Comparison of ENCODE assay signal across 1 cellular context in the genomic region with DNA sequence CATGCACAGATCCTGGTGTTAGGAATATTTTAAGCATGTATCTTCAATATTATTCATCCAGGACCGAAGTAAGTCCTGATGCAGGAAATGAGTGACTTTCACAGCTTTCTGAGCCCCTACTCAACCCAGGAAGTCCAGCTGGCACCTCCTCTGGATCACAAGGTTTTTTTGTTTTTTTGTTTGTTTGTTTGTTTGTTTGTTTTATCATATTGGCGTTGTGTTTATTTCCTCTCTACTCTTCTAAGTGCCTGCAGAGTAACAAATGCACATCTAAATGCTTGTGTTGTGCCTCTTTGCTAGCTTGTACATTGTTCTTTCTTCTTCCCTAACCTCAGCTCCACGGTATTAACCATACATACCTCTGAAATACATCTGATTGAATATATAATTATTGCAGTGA.
TF ChIP-seq lines count a peak whose summit lies in the region.

No MANE protein-coding gene starts in this region.

TF ChIP-seq in K562, 482 proteins besides CTCF, POLR2A, EP300 and RAD21 (continued from another document and continues in another):
- TF ChIP-seq, protein P1, sequence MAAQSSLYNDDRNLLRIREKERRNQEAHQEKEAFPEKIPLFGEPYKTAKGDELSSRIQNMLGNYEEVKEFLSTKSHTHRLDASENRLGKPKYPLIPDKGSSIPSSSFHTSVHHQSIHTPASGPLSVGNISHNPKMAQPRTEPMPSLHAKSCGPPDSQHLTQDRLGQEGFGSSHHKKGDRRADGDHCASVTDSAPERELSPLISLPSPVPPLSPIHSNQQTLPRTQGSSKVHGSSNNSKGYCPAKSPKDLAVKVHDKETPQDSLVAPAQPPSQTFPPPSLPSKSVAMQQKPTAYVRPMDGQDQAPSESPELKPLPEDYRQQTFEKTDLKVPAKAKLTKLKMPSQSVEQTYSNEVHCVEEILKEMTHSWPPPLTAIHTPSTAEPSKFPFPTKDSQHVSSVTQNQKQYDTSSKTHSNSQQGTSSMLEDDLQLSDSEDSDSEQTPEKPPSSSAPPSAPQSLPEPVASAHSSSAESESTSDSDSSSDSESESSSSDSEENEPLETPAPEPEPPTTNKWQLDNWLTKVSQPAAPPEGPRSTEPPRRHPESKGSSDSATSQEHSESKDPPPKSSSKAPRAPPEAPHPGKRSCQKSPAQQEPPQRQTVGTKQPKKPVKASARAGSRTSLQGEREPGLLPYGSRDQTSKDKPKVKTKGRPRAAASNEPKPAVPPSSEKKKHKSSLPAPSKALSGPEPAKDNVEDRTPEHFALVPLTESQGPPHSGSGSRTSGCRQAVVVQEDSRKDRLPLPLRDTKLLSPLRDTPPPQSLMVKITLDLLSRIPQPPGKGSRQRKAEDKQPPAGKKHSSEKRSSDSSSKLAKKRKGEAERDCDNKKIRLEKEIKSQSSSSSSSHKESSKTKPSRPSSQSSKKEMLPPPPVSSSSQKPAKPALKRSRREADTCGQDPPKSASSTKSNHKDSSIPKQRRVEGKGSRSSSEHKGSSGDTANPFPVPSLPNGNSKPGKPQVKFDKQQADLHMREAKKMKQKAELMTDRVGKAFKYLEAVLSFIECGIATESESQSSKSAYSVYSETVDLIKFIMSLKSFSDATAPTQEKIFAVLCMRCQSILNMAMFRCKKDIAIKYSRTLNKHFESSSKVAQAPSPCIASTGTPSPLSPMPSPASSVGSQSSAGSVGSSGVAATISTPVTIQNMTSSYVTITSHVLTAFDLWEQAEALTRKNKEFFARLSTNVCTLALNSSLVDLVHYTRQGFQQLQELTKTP (IDR thresholded peaks at IDR 0.05; ENCODE audit: low read depth in 1 of 2, partially characterized antibody in 2 of 2) = peak in 1 of 2 experiments; percentile 65
- peak; percentile 10; the same call in 1 of the 2 replicates for TF ChIP-seq TAF7 (tag; IDR thresholded peaks at IDR 0.05)
- TF ChIP-seq, protein P2, sequence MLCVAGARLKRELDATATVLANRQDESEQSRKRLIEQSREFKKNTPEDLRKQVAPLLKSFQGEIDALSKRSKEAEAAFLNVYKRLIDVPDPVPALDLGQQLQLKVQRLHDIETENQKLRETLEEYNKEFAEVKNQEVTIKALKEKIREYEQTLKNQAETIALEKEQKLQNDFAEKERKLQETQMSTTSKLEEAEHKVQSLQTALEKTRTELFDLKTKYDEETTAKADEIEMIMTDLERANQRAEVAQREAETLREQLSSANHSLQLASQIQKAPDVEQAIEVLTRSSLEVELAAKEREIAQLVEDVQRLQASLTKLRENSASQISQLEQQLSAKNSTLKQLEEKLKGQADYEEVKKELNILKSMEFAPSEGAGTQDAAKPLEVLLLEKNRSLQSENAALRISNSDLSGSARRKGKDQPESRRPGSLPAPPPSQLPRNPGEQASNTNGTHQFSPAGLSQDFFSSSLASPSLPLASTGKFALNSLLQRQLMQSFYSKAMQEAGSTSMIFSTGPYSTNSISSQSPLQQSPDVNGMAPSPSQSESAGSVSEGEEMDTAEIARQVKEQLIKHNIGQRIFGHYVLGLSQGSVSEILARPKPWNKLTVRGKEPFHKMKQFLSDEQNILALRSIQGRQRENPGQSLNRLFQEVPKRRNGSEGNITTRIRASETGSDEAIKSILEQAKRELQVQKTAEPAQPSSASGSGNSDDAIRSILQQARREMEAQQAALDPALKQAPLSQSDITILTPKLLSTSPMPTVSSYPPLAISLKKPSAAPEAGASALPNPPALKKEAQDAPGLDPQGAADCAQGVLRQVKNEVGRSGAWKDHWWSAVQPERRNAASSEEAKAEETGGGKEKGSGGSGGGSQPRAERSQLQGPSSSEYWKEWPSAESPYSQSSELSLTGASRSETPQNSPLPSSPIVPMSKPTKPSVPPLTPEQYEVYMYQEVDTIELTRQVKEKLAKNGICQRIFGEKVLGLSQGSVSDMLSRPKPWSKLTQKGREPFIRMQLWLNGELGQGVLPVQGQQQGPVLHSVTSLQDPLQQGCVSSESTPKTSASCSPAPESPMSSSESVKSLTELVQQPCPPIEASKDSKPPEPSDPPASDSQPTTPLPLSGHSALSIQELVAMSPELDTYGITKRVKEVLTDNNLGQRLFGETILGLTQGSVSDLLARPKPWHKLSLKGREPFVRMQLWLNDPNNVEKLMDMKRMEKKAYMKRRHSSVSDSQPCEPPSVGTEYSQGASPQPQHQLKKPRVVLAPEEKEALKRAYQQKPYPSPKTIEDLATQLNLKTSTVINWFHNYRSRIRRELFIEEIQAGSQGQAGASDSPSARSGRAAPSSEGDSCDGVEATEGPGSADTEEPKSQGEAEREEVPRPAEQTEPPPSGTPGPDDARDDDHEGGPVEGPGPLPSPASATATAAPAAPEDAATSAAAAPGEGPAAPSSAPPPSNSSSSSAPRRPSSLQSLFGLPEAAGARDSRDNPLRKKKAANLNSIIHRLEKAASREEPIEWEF (CRISPR knock-in tag; IDR thresholded peaks at IDR 0.05) = 0 out of 2 replicates have a peak, but pooled peaks have one; percentile 45
- TF ChIP-seq, protein P3, sequence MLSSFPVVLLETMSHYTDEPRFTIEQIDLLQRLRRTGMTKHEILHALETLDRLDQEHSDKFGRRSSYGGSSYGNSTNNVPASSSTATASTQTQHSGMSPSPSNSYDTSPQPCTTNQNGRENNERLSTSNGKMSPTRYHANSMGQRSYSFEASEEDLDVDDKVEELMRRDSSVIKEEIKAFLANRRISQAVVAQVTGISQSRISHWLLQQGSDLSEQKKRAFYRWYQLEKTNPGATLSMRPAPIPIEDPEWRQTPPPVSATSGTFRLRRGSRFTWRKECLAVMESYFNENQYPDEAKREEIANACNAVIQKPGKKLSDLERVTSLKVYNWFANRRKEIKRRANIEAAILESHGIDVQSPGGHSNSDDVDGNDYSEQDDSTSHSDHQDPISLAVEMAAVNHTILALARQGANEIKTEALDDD (IDR thresholded peaks at IDR 0.05) = 0 out of 2 replicates have a peak, but pooled peaks have one; percentile 10
- TF ChIP-seq SRSF7 (optimal IDR thresholded peaks at IDR 0.05; ENCODE audit: low read depth, low read length) = no peak
- no peak for TF ChIP-seq RCOR1 (IDR thresholded peaks at IDR 0.05; ENCODE audit: borderline replicate concordance in 1 of 2, low read depth in 2 of 2, low read length in 2 of 2)
- TF ChIP-seq, protein P4, sequence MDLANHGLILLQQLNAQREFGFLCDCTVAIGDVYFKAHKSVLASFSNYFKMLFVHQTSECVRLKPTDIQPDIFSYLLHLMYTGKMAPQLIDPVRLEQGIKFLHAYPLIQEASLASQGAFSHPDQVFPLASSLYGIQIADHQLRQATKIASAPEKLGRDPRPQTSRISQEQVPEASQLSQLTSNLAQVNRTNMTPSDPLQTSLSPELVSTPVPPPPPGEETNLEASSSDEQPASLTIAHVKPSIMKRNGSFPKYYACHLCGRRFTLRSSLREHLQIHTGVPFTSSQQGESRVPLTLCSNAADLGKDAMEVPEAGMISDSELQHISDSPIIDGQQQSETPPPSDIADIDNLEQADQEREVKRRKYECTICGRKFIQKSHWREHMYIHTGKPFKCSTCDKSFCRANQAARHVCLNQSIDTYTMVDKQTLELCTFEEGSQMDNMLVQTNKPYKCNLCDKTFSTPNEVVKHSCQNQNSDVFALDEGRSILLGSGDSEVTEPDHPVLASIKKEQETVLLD (IDR thresholded peaks at IDR 0.05) = 0 out of 2 replicates have a peak, but pooled peaks have one; percentile 10
- TF ChIP-seq FOXK2 (conservative IDR thresholded peaks at IDR 0.05 in 1 of 2, IDR thresholded peaks at IDR 0.05 in 1 of 2; ENCODE audit: low read depth in 2 of 2) = no peak
- TF ChIP-seq XRCC4 (IDR thresholded peaks at IDR 0.05; ENCODE audit: extremely low read depth, insufficient read depth, insufficient read length) = no peak
- no peak for TF ChIP-seq ZNF584 (CRISPR knock-in tag; IDR thresholded peaks at IDR 0.05; ENCODE audit: low read depth)
- 0 out of 2 replicates have a peak, but pooled peaks have one; percentile 34 for TF ChIP-seq ZBED1 (IDR thresholded peaks at IDR 0.05)
- TF ChIP-seq SMARCA5 (IDR thresholded peaks at IDR 0.05) = no peak
- peak; percentile 22; the same call in 1 of the 2 replicates for TF ChIP-seq SUPT5H (IDR thresholded peaks at IDR 0.05)
- TF ChIP-seq HDAC1 (IDR thresholded peaks at IDR 0.05) = peak in 1 of 2 experiments; percentile 51; a peak in 1 of 4 replicates
- peak; percentile 62; the same call in 1 of the 2 replicates for TF ChIP-seq LARP7 (IDR thresholded peaks at IDR 0.05)
- TF ChIP-seq NFRKB (IDR thresholded peaks at IDR 0.05; ENCODE audit: low read depth) = peak; percentile 74; the same call in 1 of the 2 replicates
- TF ChIP-seq, protein P5, sequence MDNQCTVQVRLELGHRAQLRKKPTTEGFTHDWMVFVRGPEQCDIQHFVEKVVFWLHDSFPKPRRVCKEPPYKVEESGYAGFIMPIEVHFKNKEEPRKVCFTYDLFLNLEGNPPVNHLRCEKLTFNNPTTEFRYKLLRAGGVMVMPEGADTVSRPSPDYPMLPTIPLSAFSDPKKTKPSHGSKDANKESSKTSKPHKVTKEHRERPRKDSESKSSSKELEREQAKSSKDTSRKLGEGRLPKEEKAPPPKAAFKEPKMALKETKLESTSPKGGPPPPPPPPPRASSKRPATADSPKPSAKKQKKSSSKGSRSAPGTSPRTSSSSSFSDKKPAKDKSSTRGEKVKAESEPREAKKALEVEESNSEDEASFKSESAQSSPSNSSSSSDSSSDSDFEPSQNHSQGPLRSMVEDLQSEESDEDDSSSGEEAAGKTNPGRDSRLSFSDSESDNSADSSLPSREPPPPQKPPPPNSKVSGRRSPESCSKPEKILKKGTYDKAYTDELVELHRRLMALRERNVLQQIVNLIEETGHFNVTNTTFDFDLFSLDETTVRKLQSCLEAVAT (IDR thresholded peaks at IDR 0.05) = peak; percentile 97
- peak; percentile 13; the same call in 1 of the 2 replicates for TF ChIP-seq ELF1 (tag; IDR thresholded peaks at IDR 0.05)
- TF ChIP-seq CBX8 (IDR thresholded peaks at IDR 0.05; ENCODE audit: borderline replicate concordance, extremely low read depth, low read depth, low read length, poor library complexity, severe bottlenecking) = no peak
- TF ChIP-seq ELF2 (CRISPR knock-in tag; IDR thresholded peaks at IDR 0.05) = peak; percentile 56; the same call in 1 of the 2 replicates
- no peak for TF ChIP-seq YBX1 (IDR thresholded peaks at IDR 0.05)
- TF ChIP-seq, protein P6, sequence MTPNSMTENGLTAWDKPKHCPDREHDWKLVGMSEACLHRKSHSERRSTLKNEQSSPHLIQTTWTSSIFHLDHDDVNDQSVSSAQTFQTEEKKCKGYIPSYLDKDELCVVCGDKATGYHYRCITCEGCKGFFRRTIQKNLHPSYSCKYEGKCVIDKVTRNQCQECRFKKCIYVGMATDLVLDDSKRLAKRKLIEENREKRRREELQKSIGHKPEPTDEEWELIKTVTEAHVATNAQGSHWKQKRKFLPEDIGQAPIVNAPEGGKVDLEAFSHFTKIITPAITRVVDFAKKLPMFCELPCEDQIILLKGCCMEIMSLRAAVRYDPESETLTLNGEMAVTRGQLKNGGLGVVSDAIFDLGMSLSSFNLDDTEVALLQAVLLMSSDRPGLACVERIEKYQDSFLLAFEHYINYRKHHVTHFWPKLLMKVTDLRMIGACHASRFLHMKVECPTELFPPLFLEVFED (CRISPR knock-in tag; conservative IDR thresholded peaks at IDR 0.05) = peak; percentile 63; the same call in 1 of the 2 replicates
- TF ChIP-seq ZNF644 (tag; IDR thresholded peaks at IDR 0.05; ENCODE audit: low read depth) = peak; percentile 40; the same call in 1 of the 2 replicates
- TF ChIP-seq NBN (IDR thresholded peaks at IDR 0.05; ENCODE audit: low read depth) = 0 out of 2 replicates have a peak, but pooled peaks have one; percentile 16
- TF ChIP-seq NR2C2 (CRISPR knock-in tag; IDR thresholded peaks at IDR 0.05) = no peak
- 0 out of 2 replicates have a peak, but pooled peaks have one; percentile 9 for TF ChIP-seq NR2C2 (tag; IDR thresholded peaks at IDR 0.05)
- TF ChIP-seq, protein P7, sequence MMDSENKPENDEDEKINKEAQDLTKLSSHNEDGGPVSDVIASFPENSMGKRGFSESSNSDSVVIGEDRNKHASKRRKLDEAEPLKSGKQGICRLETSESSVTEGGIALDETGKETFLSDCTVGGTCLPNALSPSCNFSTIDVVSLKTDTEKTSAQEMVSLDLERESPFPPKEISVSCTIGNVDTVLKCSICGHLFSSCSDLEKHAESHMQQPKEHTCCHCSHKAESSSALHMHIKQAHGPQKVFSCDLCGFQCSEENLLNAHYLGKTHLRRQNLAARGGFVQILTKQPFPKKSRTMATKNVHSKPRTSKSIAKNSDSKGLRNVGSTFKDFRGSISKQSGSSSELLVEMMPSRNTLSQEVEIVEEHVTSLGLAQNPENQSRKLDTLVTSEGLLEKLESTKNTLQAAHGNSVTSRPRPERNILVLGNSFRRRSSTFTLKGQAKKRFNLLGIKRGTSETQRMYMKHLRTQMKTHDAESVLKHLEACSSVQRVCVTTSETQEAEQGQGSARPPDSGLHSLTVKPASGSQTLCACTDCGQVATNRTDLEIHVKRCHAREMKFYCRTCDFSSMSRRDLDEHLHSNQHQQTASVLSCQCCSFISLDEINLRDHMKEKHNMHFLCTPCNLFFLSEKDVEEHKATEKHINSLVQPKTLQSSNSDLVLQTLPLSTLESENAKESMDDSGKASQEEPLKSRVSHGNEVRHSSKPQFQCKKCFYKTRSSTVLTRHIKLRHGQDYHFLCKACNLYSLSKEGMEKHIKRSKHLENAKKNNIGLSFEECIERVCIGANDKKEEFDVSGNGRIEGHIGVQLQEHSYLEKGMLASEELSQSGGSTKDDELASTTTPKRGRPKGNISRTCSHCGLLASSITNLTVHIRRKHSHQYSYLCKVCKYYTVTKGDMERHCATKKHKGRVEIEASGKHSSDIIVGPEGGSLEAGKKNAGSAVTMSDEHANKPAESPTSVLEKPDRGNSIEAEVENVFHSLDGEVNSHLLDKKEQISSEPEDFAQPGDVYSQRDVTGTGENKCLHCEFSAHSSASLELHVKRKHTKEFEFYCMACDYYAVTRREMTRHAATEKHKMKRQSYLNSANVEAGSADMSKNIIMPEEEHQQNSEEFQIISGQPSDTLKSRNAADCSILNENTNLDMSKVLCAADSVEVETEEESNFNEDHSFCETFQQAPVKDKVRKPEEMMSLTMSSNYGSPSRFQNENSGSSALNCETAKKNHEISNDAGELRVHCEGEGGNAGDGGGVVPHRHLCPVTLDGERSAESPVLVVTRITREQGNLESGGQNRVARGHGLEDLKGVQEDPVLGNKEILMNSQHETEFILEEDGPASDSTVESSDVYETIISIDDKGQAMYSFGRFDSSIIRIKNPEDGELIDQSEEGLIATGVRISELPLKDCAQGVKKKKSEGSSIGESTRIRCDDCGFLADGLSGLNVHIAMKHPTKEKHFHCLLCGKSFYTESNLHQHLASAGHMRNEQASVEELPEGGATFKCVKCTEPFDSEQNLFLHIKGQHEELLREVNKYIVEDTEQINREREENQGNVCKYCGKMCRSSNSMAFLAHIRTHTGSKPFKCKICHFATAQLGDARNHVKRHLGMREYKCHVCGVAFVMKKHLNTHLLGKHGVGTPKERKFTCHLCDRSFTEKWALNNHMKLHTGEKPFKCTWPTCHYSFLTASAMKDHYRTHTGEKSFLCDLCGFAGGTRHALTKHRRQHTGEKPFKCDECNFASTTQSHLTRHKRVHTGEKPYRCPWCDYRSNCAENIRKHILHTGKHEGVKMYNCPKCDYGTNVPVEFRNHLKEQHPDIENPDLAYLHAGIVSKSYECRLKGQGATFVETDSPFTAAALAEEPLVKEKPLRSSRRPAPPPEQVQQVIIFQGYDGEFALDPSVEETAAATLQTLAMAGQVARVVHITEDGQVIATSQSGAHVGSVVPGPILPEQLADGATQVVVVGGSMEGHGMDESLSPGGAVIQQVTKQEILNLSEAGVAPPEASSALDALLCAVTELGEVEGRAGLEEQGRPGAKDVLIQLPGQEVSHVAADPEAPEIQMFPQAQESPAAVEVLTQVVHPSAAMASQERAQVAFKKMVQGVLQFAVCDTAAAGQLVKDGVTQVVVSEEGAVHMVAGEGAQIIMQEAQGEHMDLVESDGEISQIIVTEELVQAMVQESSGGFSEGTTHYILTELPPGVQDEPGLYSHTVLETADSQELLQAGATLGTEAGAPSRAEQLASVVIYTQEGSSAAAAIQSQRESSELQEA (IDR thresholded peaks at IDR 0.05; ENCODE audit: low read depth) = peak; percentile 18; the same call in 1 of the 2 replicates
- TF ChIP-seq RNF2 (IDR thresholded peaks at IDR 0.05) = peak; percentile 15; the same call in 1 of the 2 replicates
- peak; percentile 43; the same call in 1 of the 2 replicates for TF ChIP-seq RBFOX2 (IDR thresholded peaks at IDR 0.05; ENCODE audit: low read depth, low read length)
